Comparison of ENCODE assay signal across 39 cellular contexts in the genomic region with DNA sequence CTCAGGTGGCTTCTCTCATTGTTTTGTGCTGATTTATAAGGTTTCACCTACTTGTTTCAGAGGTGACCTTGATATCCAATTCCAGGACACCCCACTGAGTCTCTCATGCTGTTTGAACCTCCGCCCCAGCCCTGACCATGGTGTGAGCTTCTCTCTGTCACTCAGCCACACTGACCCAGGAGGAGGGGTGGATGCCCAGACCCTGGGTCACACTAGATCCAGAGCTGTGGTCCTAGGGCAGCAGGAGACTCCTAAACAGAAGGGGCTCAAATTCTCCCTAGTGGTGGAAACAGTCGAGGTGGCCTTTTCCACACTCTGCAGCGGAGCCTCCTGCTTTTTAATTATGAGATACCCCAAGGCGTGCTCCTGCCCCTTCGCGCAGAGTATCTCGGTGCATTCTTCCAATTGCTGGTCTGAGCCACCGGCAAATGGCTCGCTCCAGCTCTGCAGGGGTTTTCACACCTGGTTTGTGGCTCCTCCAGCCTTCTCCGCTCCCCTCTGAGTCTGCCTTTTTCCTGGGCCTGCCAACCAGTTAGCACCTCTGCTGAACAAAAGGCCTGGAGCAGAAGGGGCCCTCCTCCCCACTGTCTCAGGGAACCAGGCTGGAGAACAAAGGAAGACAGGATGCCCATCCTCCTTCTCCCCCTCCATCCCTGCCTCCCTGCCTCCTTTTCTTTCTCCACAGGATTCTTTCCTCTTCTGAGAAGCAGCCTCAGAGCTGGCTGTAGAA.
DNase-seq lines count a peak whose midpoint lies in the region; ATAC-seq, FAIRE-seq and TF ChIP-seq lines count a peak whose summit lies in the region.
"Had no signal": no experiment of that assay in that cellular context is flagged by ENCODE, and none has a peak within 500 bp of the region (broad histone marks: within the 10 kb centered on the region; RNA-seq: fewer than 3 reads in every experiment).

No MANE protein-coding gene starts in this region.

- H3K4me3 Mint-ChIP-seq in brain (no peak overlapping the region), type B pancreatic cell (no peak overlapping the region)
- no peak overlapping the region for H3K4me3 Mint-ChIP-seq in activated naive CD8-positive, alpha-beta T cell treated with anti-CD3 and anti-CD28 coated beads, Interleukin-2, amount 50 U/mL, for 24 hours
- H3K4me3 Mint-ChIP-seq: activated CD4-positive, alpha-beta memory T cell treated with anti-CD3 and anti-CD28 coated beads for 36 hours; activated T-helper 1 cell treated with anti-CD3 and anti-CD28 coated beads, Interleukin-12 subunit alpha, Interleukin-12 subunit beta, Interleukin-2, Interleukin-4 antibody, amounts not matched to agents 30 ng/mL and 10 ng/mL and 1 ng/mL, durations not matched to agents 14 hours and 24 hours and 36 hours; central memory CD8-positive, alpha-beta T cell; dendritic cell treated with granulocyte-macrophage colony-stimulating factor and Interleukin-4, amounts not matched to agents 40 ng/mL and 50 ng/mL, for 4 days; immature natural killer cell; stimulated activated effector memory CD8-positive, alpha-beta T cell treated with anti-CD3 and anti-CD28 coated beads, Interleukin-12 subunit alpha, Interleukin-12 subunit beta, amount 100 ng/mL, for 72 hours had no signal

- H3K27me3 Mint-ChIP-seq in brain (peaks cover 4% of the 10 kb centered on the region), type B pancreatic cell (peaks cover 3% of the 10 kb centered on the region)
- H3K27me3 Mint-ChIP-seq in activated naive CD8-positive, alpha-beta T cell treated with anti-CD3 and anti-CD28 coated beads, Interleukin-2, amount 50 U/mL, for 24 hours: peaks cover 14% of the 10 kb centered on the region

- H3K4me1 ChIP-seq in small intestine (ENCODE audit: control insufficient read depth in 2 of 2, insufficient read depth in 1 of 2, low read depth in 1 of 2, low read length in 1 of 2): no peaks in the 10 kb centered on the region
- H3K4me1 ChIP-seq: Peyer's patch, upper lobe of right lung had no signal

- TF ChIP-seq CTCF in brain (conservative IDR thresholded peaks at IDR 0.05) (no peak), type B pancreatic cell (conservative IDR thresholded peaks at IDR 0.05) (no peak)

- peak; percentile 40 for DNase-seq in NCI-H146 (lab: John Stamatoyannopoulos, UW)
- no peak for DNase-seq in NCI-H146 treated with DMSO at 0.1 percent for 48 hours (lab: John Stamatoyannopoulos, UW; ENCODE audit: unreplicated experiment)
- DNase-seq in left kidney (ENCODE audit: low read depth, low spot score): peak; percentile 11
- DNase-seq in type B pancreatic cell (ENCODE audit: extremely low spot score, unreplicated experiment): no peak
- no peak for DNase-seq in small intestine
- DNase-seq in activated naive CD8-positive, alpha-beta T cell treated with anti-CD3 and anti-CD28 coated beads, Interleukin-2, amount 50 U/mL, for 24 hours: no peak
- DNase-seq in head of caudate nucleus: no peak
- DNase-seq: activated CD4-positive, alpha-beta memory T cell treated with anti-CD3 and anti-CD28 coated beads for 36 hours; activated CD4-positive, alpha-beta T cell treated with anti-CD3 and anti-CD28 coated beads for 1 hour; activated CD8-positive, alpha-beta memory T cell treated with anti-CD3 and anti-CD28 coated beads, Interleukin-2, amount 50 U/mL, for 48 hours; activated naive CD4-positive, alpha-beta T cell treated with Interleukin-2 at 50 U/mL for 16 hours; DMS79 treated with DMSO at 0.1 percent for 48 hours; foreskin fibroblast; GOT3; heart left ventricle; immature natural killer cell; NCI-H2081; NCI-H226; NCI-H69; Peyer's patch; SHP77 treated with DMSO at 0.1 percent for 48 hours; sigmoid colon; stimulated activated CD4-positive, alpha-beta T cell treated with anti-CD3 and anti-CD28 coated beads, Interleukin-15, amount 100 ng/mL, for 24 hours; substantia nigra; T-helper 2 cell; upper lobe of right lung had no signal

- ATAC-seq in activated naive CD8-positive, alpha-beta T cell treated with anti-CD3 and anti-CD28 coated beads, Interleukin-2, amount 50 U/mL, for 24 hours: no peak
- ATAC-seq: heart left ventricle; left lobe of liver; stimulated activated effector memory CD8-positive, alpha-beta T cell treated with anti-CD3 and anti-CD28 coated beads, Interleukin-12 subunit alpha, Interleukin-12 subunit beta, amount 100 ng/mL, for 72 hours; upper lobe of right lung had no signal

- 71 to 84% (median 71%) methylated on average over 10 of the region's 10 CpGs for WGBS in small intestine, 3 donors

- H3K4me1 Mint-ChIP-seq in brain: peaks cover 7% of the 10 kb centered on the region
- peaks cover 10% of the 10 kb centered on the region for H3K4me1 Mint-ChIP-seq in type B pancreatic cell (ENCODE audit: unreplicated experiment)
- H3K4me1 Mint-ChIP-seq in activated naive CD8-positive, alpha-beta T cell treated with anti-CD3 and anti-CD28 coated beads, Interleukin-2, amount 50 U/mL, for 24 hours: no peaks in the 10 kb centered on the region
- H3K4me1 Mint-ChIP-seq: central memory CD8-positive, alpha-beta T cell; immature natural killer cell had no signal

- no peaks in the 10 kb centered on the region for H3K36me3 ChIP-seq in small intestine (ENCODE audit: control insufficient read depth in 2 of 2, insufficient read depth in 2 of 2, low read length in 2 of 2)
- H3K36me3 ChIP-seq: esophagus muscularis mucosa, heart left ventricle, neutrophil, Peyer's patch, sigmoid colon, upper lobe of right lung had no signal

- H3K27ac Mint-ChIP-seq in brain (peak overlapping the region in 3 of 5 experiments; percentile 39 to 49 (median 45)), type B pancreatic cell (peak overlapping the region; percentile 40)
- H3K27ac Mint-ChIP-seq in activated naive CD8-positive, alpha-beta T cell treated with anti-CD3 and anti-CD28 coated beads, Interleukin-2, amount 50 U/mL, for 24 hours: no peak overlapping the region
- H3K27ac Mint-ChIP-seq: activated CD4-positive, alpha-beta memory T cell treated with anti-CD3 and anti-CD28 coated beads for 36 hours; activated T-helper 1 cell treated with anti-CD3 and anti-CD28 coated beads, Interleukin-12 subunit alpha, Interleukin-12 subunit beta, Interleukin-2, Interleukin-4 antibody, amounts not matched to agents 30 ng/mL and 10 ng/mL and 1 ng/mL, durations not matched to agents 14 hours and 24 hours and 36 hours; dendritic cell treated with granulocyte-macrophage colony-stimulating factor and Interleukin-4, amounts not matched to agents 40 ng/mL and 50 ng/mL, for 4 days; immature natural killer cell; progenitor cell of endocrine pancreas; stimulated activated effector memory CD8-positive, alpha-beta T cell treated with anti-CD3 and anti-CD28 coated beads, Interleukin-12 subunit alpha, Interleukin-12 subunit beta, amount 100 ng/mL, for 72 hours had no signal

- no peaks in the 10 kb centered on the region for H3K27me3 ChIP-seq in small intestine (ENCODE audit: control insufficient read depth in 2 of 2, insufficient read depth in 2 of 2, low read length in 2 of 2)
- H3K27me3 ChIP-seq: esophagus muscularis mucosa, heart left ventricle, neutrophil, Peyer's patch, sigmoid colon, upper lobe of right lung had no signal

- no peak overlapping the region for H3K27ac ChIP-seq in small intestine (ENCODE audit: low read depth in 1 of 2, low read length in 1 of 2)
- H3K27ac ChIP-seq: 22Rv1, C4-2B, esophagus muscularis mucosa, heart left ventricle, neutrophil, Peyer's patch, sigmoid colon, upper lobe of right lung had no signal

- H3K9me3 Mint-ChIP-seq in brain (no peaks in the 10 kb centered on the region), type B pancreatic cell (peaks cover 9% of the 10 kb centered on the region)
- H3K9me3 Mint-ChIP-seq in activated naive CD8-positive, alpha-beta T cell treated with anti-CD3 and anti-CD28 coated beads, Interleukin-2, amount 50 U/mL, for 24 hours: no peaks in the 10 kb centered on the region
- H3K9me3 Mint-ChIP-seq: activated CD4-positive, alpha-beta memory T cell treated with anti-CD3 and anti-CD28 coated beads for 36 hours; activated T-helper 1 cell treated with anti-CD3 and anti-CD28 coated beads, Interleukin-12 subunit alpha, Interleukin-12 subunit beta, Interleukin-2, Interleukin-4 antibody, amounts not matched to agents 30 ng/mL and 10 ng/mL and 1 ng/mL, durations not matched to agents 14 hours and 24 hours and 36 hours; central memory CD8-positive, alpha-beta T cell; dendritic cell treated with granulocyte-macrophage colony-stimulating factor and Interleukin-4, amounts not matched to agents 40 ng/mL and 50 ng/mL, for 4 days; immature natural killer cell; stimulated activated effector memory CD8-positive, alpha-beta T cell treated with anti-CD3 and anti-CD28 coated beads, Interleukin-12 subunit alpha, Interleukin-12 subunit beta, amount 100 ng/mL, for 72 hours had no signal

- no peaks in the 10 kb centered on the region for H3K9me3 ChIP-seq in small intestine (ENCODE audit: control insufficient read depth, low read depth)
- H3K9me3 ChIP-seq: esophagus muscularis mucosa, heart left ventricle, neutrophil, Peyer's patch, sigmoid colon, upper lobe of right lung had no signal

- H3K4me3 ChIP-seq in small intestine (ENCODE audit: low read depth in 1 of 2, low read length in 2 of 2): no peak overlapping the region
- H3K4me3 ChIP-seq: esophagus muscularis mucosa, heart left ventricle, Peyer's patch, sigmoid colon, upper lobe of right lung had no signal

- intact Hi-C loops in head of caudate nucleus (cut with DNase I): no loop called here

- FAIRE-seq in small intestine (lab: Jason Lieb, UNC): no peak
- FAIRE-seq: endometrium, HTR-8/SVneo had no signal

- no peaks in the 10 kb centered on the region for H3K36me3 Mint-ChIP-seq in brain
- peaks cover 3% of the 10 kb centered on the region for H3K36me3 Mint-ChIP-seq in type B pancreatic cell
- no peaks in the 10 kb centered on the region for H3K36me3 Mint-ChIP-seq in activated naive CD8-positive, alpha-beta T cell treated with anti-CD3 and anti-CD28 coated beads, Interleukin-2, amount 50 U/mL, for 24 hours (ENCODE audit: low read depth)
- H3K36me3 Mint-ChIP-seq: activated CD4-positive, alpha-beta memory T cell treated with anti-CD3 and anti-CD28 coated beads for 36 hours; stimulated activated effector memory CD8-positive, alpha-beta T cell treated with anti-CD3 and anti-CD28 coated beads, Interleukin-12 subunit alpha, Interleukin-12 subunit beta, amount 100 ng/mL, for 72 hours had no signal

Comparison
In these comparisons a context has a peak if more than half of its experiments do, and no peak if none do; other contexts are left out.
1. DNase-seq: peak in NCI-H146 (single experiment) and left kidney (single experiment); none in NCI-H146 treated with DMSO at 0.1 percent for 48 hours (single experiment), type B pancreatic cell (single experiment), small intestine (single experiment), activated naive CD8-positive, alpha-beta T cell treated with anti-CD3 and anti-CD28 coated beads, Interleukin-2, amount 50 U/mL, for 24 hours (single experiment) and head of caudate nucleus (0 of 42).